In genomic region chr11:27933992-27934829, GRCh38 we compare ENCODE assay signal across 12 cellular contexts.
DNase-seq lines count a peak whose midpoint lies in the region; ATAC-seq and TF ChIP-seq lines count a peak whose summit lies in the region.
"Had no signal": no experiment of that assay in that cellular context is flagged by ENCODE, and none has a peak within 500 bp of the region (broad histone marks: within the 10 kb centered on the region; RNA-seq: fewer than 3 reads in every experiment).

No MANE protein-coding gene starts in this region.

- H3K4me1 Mint-ChIP-seq in activated naive CD4-positive, alpha-beta T cell treated with anti-CD3 and anti-CD28 coated beads, Interleukin-2, amount 10 ng/mL, durations not matched to agents 7 days and 5 days, result no peaks in the 10 kb centered on the region

- TF ChIP-seq CTCF in epithelial cell of esophagus (IDR thresholded peaks at IDR 0.05; ENCODE audit: insufficient read depth, low read depth, low read length, missing control alignments), result no peak

- no peak for ATAC-seq in HG03565 (IDR thresholded peaks at IDR 0.05; ENCODE audit: unreplicated experiment)

- peak; percentile 99 for DNase-seq in ELR (ENCODE audit: low read depth)
- DNase-seq in NCI-H187 treated with DMSO at 0.1 percent for 48 hours (lab: John Stamatoyannopoulos, UW), result peak; percentile 53
- peak; percentile 67 for DNase-seq in epithelial cell of esophagus (ENCODE audit: low read depth)
- DNase-seq in posterior vena cava (ENCODE audit: low spot score), result peak; percentile 86
- no peak for DNase-seq in NCI-H2107 treated with DMSO at 0.1 percent for 48 hours (lab: John Stamatoyannopoulos, UW; ENCODE audit: unreplicated experiment)
- DNase-seq in activated naive CD4-positive, alpha-beta T cell treated with anti-CD3 and anti-CD28 coated beads, Interleukin-2, amount 10 ng/mL, durations not matched to agents 7 days and 5 days, result no peak
- no peak for DNase-seq in HUDEP-2 (lab: John Stamatoyannopoulos, UW; ENCODE audit: unreplicated experiment in 76 of 76)
- DNase-seq: activated T-cell treated with anti-CD3 and anti-CD28 coated beads, Interleukin-2, amount 50 U/mL, for 1 hour; NCI-H2029 treated with DMSO at 0.1 percent for 48 hours; stimulated activated CD4-positive, alpha-beta T cell treated with anti-CD3 and anti-CD28 coated beads, Interleukin-15, amount 100 ng/mL, for 24 hours; testis had no signal

- H3K4me3 Mint-ChIP-seq in activated naive CD4-positive, alpha-beta T cell treated with anti-CD3 and anti-CD28 coated beads, Interleukin-2, amount 10 ng/mL, durations not matched to agents 7 days and 5 days, result no peak overlapping the region

- intact Hi-C loops in posterior vena cava (cut with DNase I), result no loop called here

- no peak overlapping the region for H3K4me3 ChIP-seq in epithelial cell of esophagus (ENCODE audit: low read length)
- H3K4me3 ChIP-seq: testis had no signal

- H3K27ac Mint-ChIP-seq in activated naive CD4-positive, alpha-beta T cell treated with anti-CD3 and anti-CD28 coated beads, Interleukin-2, amount 10 ng/mL, durations not matched to agents 7 days and 5 days, result no peak overlapping the region

- H3K9me3 Mint-ChIP-seq in activated naive CD4-positive, alpha-beta T cell treated with anti-CD3 and anti-CD28 coated beads, Interleukin-2, amount 10 ng/mL, durations not matched to agents 7 days and 5 days, result no peaks in the 10 kb centered on the region

- no peaks in the 10 kb centered on the region for H3K36me3 Mint-ChIP-seq in activated naive CD4-positive, alpha-beta T cell treated with anti-CD3 and anti-CD28 coated beads, Interleukin-2, amount 10 ng/mL, durations not matched to agents 7 days and 5 days

- no peaks in the 10 kb centered on the region for H3K27me3 Mint-ChIP-seq in activated naive CD4-positive, alpha-beta T cell treated with anti-CD3 and anti-CD28 coated beads, Interleukin-2, amount 10 ng/mL, durations not matched to agents 7 days and 5 days

- CTCF ChIA-PET in activated naive CD4-positive, alpha-beta T cell treated with anti-CD3 and anti-CD28 coated beads, Interleukin-2, amount 10 ng/mL, durations not matched to agents 7 days and 5 days (lab: Charles Lee), result no interaction called here

Comparison
In these comparisons a context has a peak if more than half of its experiments do, and no peak if none do; other contexts are left out.
1. DNase-seq: peak in ELR (single experiment), NCI-H187 treated with DMSO at 0.1 percent for 48 hours (single experiment), epithelial cell of esophagus (single experiment) and posterior vena cava (single experiment); none in NCI-H2107 treated with DMSO at 0.1 percent for 48 hours (single experiment), activated naive CD4-positive, alpha-beta T cell treated with anti-CD3 and anti-CD28 coated beads, Interleukin-2, amount 10 ng/mL, durations not matched to agents 7 days and 5 days (single experiment) and HUDEP-2 (0 of 76).